ENCODE assay signal across 8 cellular contexts in genomic region chr15:78564743-78565096, GRCh38.
DNase-seq lines count a peak whose midpoint lies in the region; ATAC-seq and TF ChIP-seq lines count a peak whose summit lies in the region.

No MANE protein-coding gene starts in this region.

- peak overlapping the region; percentile 60 for H3K27ac Mint-ChIP-seq in T-helper 2 cell treated with Interferon-gamma antibody and Interleukin-4, amounts not matched to agents 5 μg/mL and 100 μg/mL, for 36 hours
- peak overlapping the region; percentile 82 for H3K27ac Mint-ChIP-seq in stimulated activated memory B cell treated with anti-CD40 and anti-IgM and Interleukin-4, amounts not matched to agents 10 μg/mL and 1 μg/mL and 100 μg/mL, for 72 hours

- peak overlapping the region; percentile 65 for H3K4me3 ChIP-seq in HL-60 (replicated peaks; ENCODE audit: insufficient read depth, low read length)
- H3K4me3 ChIP-seq in effector memory CD4-positive, alpha-beta T cell (ENCODE audit: insufficient read depth, low read depth, low read length, poor library complexity, severe bottlenecking): peak overlapping the region; percentile 69

- no peak for ATAC-seq in stimulated activated memory B cell treated with anti-CD40 and anti-IgM and Interleukin-4, amounts not matched to agents 10 μg/mL and 1 μg/mL and 100 μg/mL, for 72 hours
- ATAC-seq in GM21367 (IDR thresholded peaks at IDR 0.05; ENCODE audit: unreplicated experiment): no peak

- H3K9me3 ChIP-seq in effector memory CD4-positive, alpha-beta T cell (ENCODE audit: control insufficient read depth, low read length): no peaks in the 10 kb centered on the region

- H3K4me3 Mint-ChIP-seq in T-helper 2 cell treated with Interferon-gamma antibody and Interleukin-4, amounts not matched to agents 5 μg/mL and 100 μg/mL, for 36 hours: peak overlapping the region; percentile 88
- H3K4me3 Mint-ChIP-seq in stimulated activated memory B cell treated with anti-CD40 and anti-IgM and Interleukin-4, amounts not matched to agents 10 μg/mL and 1 μg/mL and 100 μg/mL, for 72 hours: peak overlapping the region; percentile 97

- no peak overlapping the region for H3K27ac ChIP-seq in HL-60 (replicated peaks)
- no peak overlapping the region for H3K27ac ChIP-seq in effector memory CD4-positive, alpha-beta T cell (ENCODE audit: insufficient read depth, low read length, poor library complexity, severe bottlenecking)

- peaks cover 25% of the 10 kb centered on the region for H3K4me1 Mint-ChIP-seq in T-helper 2 cell treated with Interferon-gamma antibody and Interleukin-4, amounts not matched to agents 5 μg/mL and 100 μg/mL, for 36 hours (ENCODE audit: low read depth)
- peaks cover 20% of the 10 kb centered on the region for H3K4me1 Mint-ChIP-seq in stimulated activated memory B cell treated with anti-CD40 and anti-IgM and Interleukin-4, amounts not matched to agents 10 μg/mL and 1 μg/mL and 100 μg/mL, for 72 hours

- H3K36me3 ChIP-seq in effector memory CD4-positive, alpha-beta T cell (ENCODE audit: control insufficient read depth, insufficient read depth, low read length): no peaks in the 10 kb centered on the region

- H3K27me3 ChIP-seq in HL-60 (ENCODE audit: insufficient read depth, poor library complexity, severe bottlenecking): peaks cover 23% of the 10 kb centered on the region
- no peaks in the 10 kb centered on the region for H3K27me3 ChIP-seq in effector memory CD4-positive, alpha-beta T cell (replicated peaks; ENCODE audit: control insufficient read depth, insufficient read depth, low read length, poor library complexity, severe bottlenecking)

- H3K36me3 Mint-ChIP-seq in T-helper 2 cell treated with Interferon-gamma antibody and Interleukin-4, amounts not matched to agents 5 μg/mL and 100 μg/mL, for 36 hours (ENCODE audit: low read depth): no peaks in the 10 kb centered on the region
- no peaks in the 10 kb centered on the region for H3K36me3 Mint-ChIP-seq in stimulated activated memory B cell treated with anti-CD40 and anti-IgM and Interleukin-4, amounts not matched to agents 10 μg/mL and 1 μg/mL and 100 μg/mL, for 72 hours

- TF ChIP-seq CTCF in HL-60 (IDR thresholded peaks at IDR 0.05; ENCODE audit: insufficient read depth, low read length): no peak

- H3K4me1 ChIP-seq in effector memory CD4-positive, alpha-beta T cell (ENCODE audit: control insufficient read depth, insufficient read depth, low read length, poor library complexity, severe bottlenecking): no peaks in the 10 kb centered on the region

- no peak for DNase-seq in T-helper 2 cell treated with Interferon-gamma antibody and Interleukin-4, amounts not matched to agents 5 μg/mL and 100 μg/mL, for 36 hours (ENCODE audit: low spot score)
- DNase-seq in T-helper 2 cell (no peak), HL-60 (ENCODE audit: low read depth in 1 of 2, low spot score in 1 of 2) (no peak), cortex of kidney (lab: John Stamatoyannopoulos, UW) (no peak)
- no peak for DNase-seq in effector memory CD4-positive, alpha-beta T cell
- DNase-seq in activated effector memory CD4-positive, alpha-beta T cell treated with Interleukin-2 at 50 U/mL for 16 hours: no peak

- peaks cover 22% of the 10 kb centered on the region for H3K27me3 Mint-ChIP-seq in T-helper 2 cell treated with Interferon-gamma antibody and Interleukin-4, amounts not matched to agents 5 μg/mL and 100 μg/mL, for 36 hours (ENCODE audit: low read depth)
- H3K27me3 Mint-ChIP-seq in stimulated activated memory B cell treated with anti-CD40 and anti-IgM and Interleukin-4, amounts not matched to agents 10 μg/mL and 1 μg/mL and 100 μg/mL, for 72 hours: peaks cover 49% of the 10 kb centered on the region

- no peaks in the 10 kb centered on the region for H3K9me3 Mint-ChIP-seq in T-helper 2 cell treated with Interferon-gamma antibody and Interleukin-4, amounts not matched to agents 5 μg/mL and 100 μg/mL, for 36 hours
- no peaks in the 10 kb centered on the region for H3K9me3 Mint-ChIP-seq in stimulated activated memory B cell treated with anti-CD40 and anti-IgM and Interleukin-4, amounts not matched to agents 10 μg/mL and 1 μg/mL and 100 μg/mL, for 72 hours
